ENCODE assay signal across 8 cellular contexts in the genomic region with DNA sequence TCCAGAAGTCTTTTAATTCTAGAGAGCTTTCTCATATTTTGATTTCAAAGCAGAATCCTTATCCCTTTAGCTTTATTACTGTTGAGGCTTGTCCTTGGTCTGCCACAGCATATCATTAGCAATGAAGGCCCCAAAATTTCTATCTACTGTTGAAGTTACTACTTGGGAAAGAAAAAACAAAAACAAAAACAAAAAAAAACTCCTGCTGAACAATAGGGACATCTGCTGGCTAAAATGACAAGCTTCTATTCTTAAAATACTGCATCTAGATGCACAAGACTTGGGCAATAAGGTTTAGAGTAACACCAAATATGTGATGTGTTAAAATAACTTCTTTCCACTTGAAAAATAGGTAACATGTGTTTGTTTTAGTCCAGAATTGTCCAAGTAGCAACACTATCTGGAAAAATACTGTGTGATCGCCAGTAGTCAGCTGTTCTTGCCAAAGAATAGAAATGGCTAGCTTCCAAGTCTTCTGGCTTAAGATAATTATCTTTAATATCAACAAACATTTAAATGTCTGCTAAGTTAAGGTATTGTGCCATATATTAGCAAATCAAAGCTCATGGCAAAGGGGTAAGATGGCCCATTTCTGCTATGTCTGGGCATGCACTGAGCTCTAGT. TPM values are rescaled to one million over a fixed set of nuclear protein-coding genes. Genes with fewer than 3 reads are reported as not detected.
A peak's percentile ranks its signal among the peaks of the same experiment; 100 is the strongest.
DNase-seq lines count a peak whose midpoint lies in the region; ATAC-seq and TF ChIP-seq lines count a peak whose summit lies in the region.

No MANE protein-coding gene starts in this region.

- peaks cover 6% of the 10 kb centered on the region; the same call in 1 of the 2 replicates for H3K36me3 ChIP-seq in Panc1 (ENCODE audit: control insufficient read depth, insufficient read depth, low read length)

- H3K4me3 Mint-ChIP-seq in T-helper 2 cell treated with Interferon-gamma antibody and Interleukin-4, amounts not matched to agents 5 μg/mL and 100 μg/mL, for 36 hours = no peak overlapping the region

- CTCF ChIA-PET in Panc1 (lab: Charles Lee) = interaction anchor here (0.7 to 1.6 kb wide), 3 partner anchors 69 to 221 kb away, joined by 3 to 5 read pairs (median 5); no protein-coding TSS in a partner anchor

- intact Hi-C loops in Panc1 (cut with micrococcal nuclease; ENCODE audit: unreplicated experiment) = loop anchor here (1.0 kb wide), 1 partner anchor 209 kb away; no protein-coding TSS in a partner anchor

- H3K27ac Mint-ChIP-seq in T-helper 2 cell treated with Interferon-gamma antibody and Interleukin-4, amounts not matched to agents 5 μg/mL and 100 μg/mL, for 36 hours = no peak overlapping the region

- TF ChIP-seq CTCF in AG09309 (IDR thresholded peaks at IDR 0.05; ENCODE audit: control insufficient read depth, insufficient read depth, low read depth, low read length, missing control alignments) (peak; percentile 51), GM12872 (IDR thresholded peaks at IDR 0.05; ENCODE audit: insufficient read depth, low read depth, low read length) (peak; percentile 55), Panc1 (IDR thresholded peaks at IDR 0.05) (peak; percentile 64; the same call in 1 of the 2 replicates), coronary artery (IDR thresholded peaks at IDR 0.05) (no peak)

- H3K36me3 Mint-ChIP-seq in T-helper 2 cell treated with Interferon-gamma antibody and Interleukin-4, amounts not matched to agents 5 μg/mL and 100 μg/mL, for 36 hours (ENCODE audit: low read depth) = peaks cover 7% of the 10 kb centered on the region

- no TSS peak for BruUV-seq in Panc1 (replicated peaks; lab: Mats Ljungman, UMichigan)

- H3K27me3 ChIP-seq in Panc1 (ENCODE audit: control insufficient read depth, insufficient read depth, low read length) = no peaks in the 10 kb centered on the region; the same call in none of the 2 replicates

- in situ Hi-C loops in Panc1 (cut with HindIII; ENCODE audit: low pct_unique_long_range_greater_than_20kb, low sequenced_read_pairs) = no loop called here

- POLR2A ChIA-PET in Panc1 (lab: Charles Lee) = no interaction called here

- H3K4me3 ChIP-seq in AG09309 (ENCODE audit: control insufficient read depth, low read depth, low read length) (no peak overlapping the region), Panc1 (ENCODE audit: low read depth in 2 of 2, low read length in 2 of 2) (no peak overlapping the region), coronary artery (no peak overlapping the region)

- H3K27ac ChIP-seq in Panc1 (ENCODE audit: low read length) = no peak overlapping the region
- H3K27ac ChIP-seq in coronary artery = no peak overlapping the region

- DNase-seq in AG09309 (ENCODE audit: low read depth) (no peak), Panc1 (ENCODE audit: low read depth, low spot score) (peak; percentile 42), fibroblast of the conjunctiva (ENCODE audit: low read depth) (peak; percentile 36), NCI-H146 treated with DMSO at 0.1 percent for 48 hours (lab: John Stamatoyannopoulos, UW; ENCODE audit: unreplicated experiment) (no peak), coronary artery (ENCODE audit: low spot score) (no peak)
- no peak for DNase-seq in T-helper 2 cell treated with Interferon-gamma antibody and Interleukin-4, amounts not matched to agents 5 μg/mL and 100 μg/mL, for 36 hours (ENCODE audit: low spot score)

- H3K9me3 Mint-ChIP-seq in T-helper 2 cell treated with Interferon-gamma antibody and Interleukin-4, amounts not matched to agents 5 μg/mL and 100 μg/mL, for 36 hours = no peaks in the 10 kb centered on the region

- H3K27me3 Mint-ChIP-seq in T-helper 2 cell treated with Interferon-gamma antibody and Interleukin-4, amounts not matched to agents 5 μg/mL and 100 μg/mL, for 36 hours (ENCODE audit: low read depth) = no peaks in the 10 kb centered on the region

- no peaks in the 10 kb centered on the region for H3K9me3 ChIP-seq in Panc1 (ENCODE audit: control insufficient read depth, insufficient read depth, low read depth, low read length)

- peaks cover 10% of the 10 kb centered on the region for H3K4me1 Mint-ChIP-seq in T-helper 2 cell treated with Interferon-gamma antibody and Interleukin-4, amounts not matched to agents 5 μg/mL and 100 μg/mL, for 36 hours (ENCODE audit: low read depth)

- no peak for ATAC-seq in Panc1
- ATAC-seq in GM19395 (IDR thresholded peaks at IDR 0.05; ENCODE audit: unreplicated experiment) = no peak

- peaks cover 7% of the 10 kb centered on the region for H3K4me1 ChIP-seq in Panc1 (ENCODE audit: control insufficient read depth, insufficient read depth, low read length)

RNA-seq across cellular contexts. Expression of a gene that starts 3.8 kb away (rescaled TPM):
- total RNA-seq in Panc1 (2021; ENCODE audit: unreplicated experiment) = 54.0 TPM
- 33.6 TPM for polyA plus RNA-seq in Panc1 (2012; ENCODE audit: insufficient read length)

Comparison
In these comparisons a context has a peak if more than half of its experiments do, and no peak if none do; other contexts are left out.
1. DNase-seq: peak in Panc1 (single experiment) and fibroblast of the conjunctiva (single experiment); none in AG09309 (single experiment), NCI-H146 treated with DMSO at 0.1 percent for 48 hours (single experiment), coronary artery (single experiment) and T-helper 2 cell treated with Interferon-gamma antibody and Interleukin-4, amounts not matched to agents 5 μg/mL and 100 μg/mL, for 36 hours (single experiment).